8 cellular contexts compared by ENCODE assay signal in genomic region chr1:34984435-34985062, GRCh38. TPM values are rescaled to one million over a fixed set of nuclear protein-coding genes. Genes with fewer than 3 reads are reported as not detected.
DNase-seq lines count a peak whose midpoint lies in the region; ATAC-seq and TF ChIP-seq lines count a peak whose summit lies in the region.

No MANE protein-coding gene starts in this region.

- peaks cover 27% of the 10 kb centered on the region for H3K4me1 ChIP-seq in CD4-positive, alpha-beta memory T cell (ENCODE audit: insufficient read depth, low read length)
- H3K4me1 ChIP-seq in right cardiac atrium (ENCODE audit: control insufficient read depth, insufficient read depth, low read length) = peaks cover 6% of the 10 kb centered on the region

- peak overlapping the region; percentile 81 for H3K27ac ChIP-seq in CD4-positive, alpha-beta memory T cell (ENCODE audit: low read depth, low read length)
- peak overlapping the region; percentile 73 for H3K27ac ChIP-seq in right cardiac atrium (ENCODE audit: low read length)

- H3K9me3 ChIP-seq in CD4-positive, alpha-beta memory T cell (ENCODE audit: control insufficient read depth in 1 of 2, low read length in 2 of 2) = no peaks in the 10 kb centered on the region
- no peaks in the 10 kb centered on the region for H3K9me3 ChIP-seq in right cardiac atrium (ENCODE audit: control insufficient read depth, low read length)

- peak overlapping the region; percentile 48 to 88 for H3K4me3 ChIP-seq in CD4-positive, alpha-beta memory T cell (ENCODE audit: low read length in 2 of 2)
- H3K4me3 ChIP-seq in LNCaP clone FGC (ENCODE audit: low read depth, low read length) (peak overlapping the region; percentile 72), right cardiac atrium (ENCODE audit: low read length) (peak overlapping the region; percentile 88)

- H3K4me1 Mint-ChIP-seq in CD4-positive, alpha-beta memory T cell = peaks cover 21 to 59% (median 40%) of the 10 kb centered on the region in 4 donors
- peaks cover 23% of the 10 kb centered on the region for H3K4me1 Mint-ChIP-seq in activated naive CD8-positive, alpha-beta T cell treated with anti-CD3 and anti-CD28 coated beads, Interleukin-2, amount 10 ng/mL, durations not matched to agents 7 days and 5 days
- H3K4me1 Mint-ChIP-seq in progenitor cell of endocrine pancreas (ENCODE audit: low read depth) = peaks cover 9% of the 10 kb centered on the region

- no peaks in the 10 kb centered on the region for H3K27me3 ChIP-seq in CD4-positive, alpha-beta memory T cell (ENCODE audit: insufficient read depth, low read length)
- no peaks in the 10 kb centered on the region for H3K27me3 ChIP-seq in right cardiac atrium (ENCODE audit: control insufficient read depth, insufficient read depth)

- no peaks in the 10 kb centered on the region for H3K27me3 Mint-ChIP-seq in CD4-positive, alpha-beta memory T cell
- H3K27me3 Mint-ChIP-seq in activated naive CD8-positive, alpha-beta T cell treated with anti-CD3 and anti-CD28 coated beads, Interleukin-2, amount 10 ng/mL, durations not matched to agents 7 days and 5 days = no peaks in the 10 kb centered on the region
- H3K27me3 Mint-ChIP-seq in progenitor cell of endocrine pancreas = no peaks in the 10 kb centered on the region

- H3K36me3 Mint-ChIP-seq in CD4-positive, alpha-beta memory T cell = peaks cover 22 to 45% of the 10 kb centered on the region in 2 donors
- peaks cover 21% of the 10 kb centered on the region for H3K36me3 Mint-ChIP-seq in activated naive CD8-positive, alpha-beta T cell treated with anti-CD3 and anti-CD28 coated beads, Interleukin-2, amount 10 ng/mL, durations not matched to agents 7 days and 5 days
- H3K36me3 Mint-ChIP-seq in progenitor cell of endocrine pancreas (ENCODE audit: insufficient read depth) = peaks cover 3% of the 10 kb centered on the region

- intact Hi-C loops in CD4-positive, alpha-beta memory T cell (cut with micrococcal nuclease) = loop anchor here (2.0 to 10.0 kb wide), 4 partner anchors 46 to 820 kb away; partner anchors contain the start of genes AGO4, SFPQ and ZMYM6
- intact Hi-C loops in right cardiac atrium (cut with DNase I) = no loop called here

- TF ChIP-seq CTCF in LNCaP clone FGC (IDR thresholded peaks at IDR 0.05; ENCODE audit: control insufficient read depth, extremely low read depth, insufficient read depth) (no peak), progenitor cell of endocrine pancreas (IDR thresholded peaks at IDR 0.05; ENCODE audit: unreplicated experiment) (no peak)

- peak overlapping the region; percentile 95 to 100 (median 99) for H3K4me3 Mint-ChIP-seq in CD4-positive, alpha-beta memory T cell
- H3K4me3 Mint-ChIP-seq in activated naive CD8-positive, alpha-beta T cell treated with anti-CD3 and anti-CD28 coated beads, Interleukin-2, amount 10 ng/mL, durations not matched to agents 7 days and 5 days = peak overlapping the region; percentile 99
- peak overlapping the region; percentile 90 for H3K4me3 Mint-ChIP-seq in progenitor cell of endocrine pancreas (ENCODE audit: low read depth)

- CTCF ChIA-PET in CD4-positive, alpha-beta memory T cell (lab: Charles Lee; ENCODE audit: partially characterized antibody) = interaction anchor here (1.4 to 2.5 kb wide), 2 partner anchors 119 to 125 kb away, joined by 3 to 7 read pairs; partner anchors contain the start of gene SMIM12

- no peaks in the 10 kb centered on the region for H3K9me3 Mint-ChIP-seq in CD4-positive, alpha-beta memory T cell
- no peaks in the 10 kb centered on the region for H3K9me3 Mint-ChIP-seq in activated naive CD8-positive, alpha-beta T cell treated with anti-CD3 and anti-CD28 coated beads, Interleukin-2, amount 10 ng/mL, durations not matched to agents 7 days and 5 days
- H3K9me3 Mint-ChIP-seq in progenitor cell of endocrine pancreas (ENCODE audit: low read depth) = no peaks in the 10 kb centered on the region

- WGBS in right cardiac atrium = under 1% methylated on average over 14 of the region's 14 CpGs

- peak overlapping the region; percentile 95 to 99 (median 98) for H3K27ac Mint-ChIP-seq in CD4-positive, alpha-beta memory T cell
- H3K27ac Mint-ChIP-seq in activated naive CD8-positive, alpha-beta T cell treated with anti-CD3 and anti-CD28 coated beads, Interleukin-2, amount 10 ng/mL, durations not matched to agents 7 days and 5 days = peak overlapping the region; percentile 90
- H3K27ac Mint-ChIP-seq in progenitor cell of endocrine pancreas = peak overlapping the region; percentile 89

- DNase-seq in CD4-positive, alpha-beta memory T cell = peak in 3 of 5 donors; percentile 1 to 35 (median 9)
- DNase-seq in LNCaP clone FGC (ENCODE audit: low read depth) = no peak
- DNase-seq in activated naive CD8-positive, alpha-beta T cell treated with anti-CD3 and anti-CD28 coated beads, Interleukin-2, amount 10 ng/mL, durations not matched to agents 7 days and 5 days = no peak
- DNase-seq in right cardiac atrium = peak; percentile 70 to 79 (median 79)
- no peak for DNase-seq in progenitor cell of endocrine pancreas (ENCODE audit: low spot score, unreplicated experiment)
- DNase-seq in NCI-H1048 (lab: John Stamatoyannopoulos, UW) = no peak

- ATAC-seq in GM19463 (IDR thresholded peaks at IDR 0.05; ENCODE audit: unreplicated experiment) (peak; percentile 21), right cardiac atrium (peak; percentile 74 to 84), HG03439 (IDR thresholded peaks at IDR 0.05; ENCODE audit: unreplicated experiment) (no peak)
- peak; percentile 5 for ATAC-seq in activated naive CD8-positive, alpha-beta T cell treated with anti-CD3 and anti-CD28 coated beads, Interleukin-2, amount 10 ng/mL, durations not matched to agents 7 days and 5 days (ENCODE audit: low read depth)

- H3K36me3 ChIP-seq in CD4-positive, alpha-beta memory T cell (ENCODE audit: insufficient read depth, low read length) = no peaks in the 10 kb centered on the region

- POLR2A ChIA-PET in CD4-positive, alpha-beta memory T cell (lab: Charles Lee; ENCODE audit: partially characterized antibody) = interaction anchor here (0.7 to 3.2 kb wide), 12 partner anchors 9 to 208 kb away, joined by 3 to 33 read pairs (median 9); partner anchors contain the start of genes SFPQ, SMIM12, ZMYM1 and ZMYM6
- POLR2A ChIA-PET in activated naive CD8-positive, alpha-beta T cell treated with anti-CD3 and anti-CD28 coated beads, Interleukin-2, amount 10 ng/mL, durations not matched to agents 7 days and 5 days (lab: Charles Lee) = interaction anchor here (1.0 to 2.4 kb wide), 7 partner anchors 46 to 786 kb away, joined by 3 to 18 read pairs (median 8); partner anchors contain the start of genes CLSPN, SMIM12, ZMYM1 and ZMYM6

RNA-seq across cellular contexts. Expression of gene TMEM35B, which starts 0.6 kb away (rescaled TPM):
- total RNA-seq in CD4-positive, alpha-beta memory T cell = 10 to 100 TPM; 51.7 to 54.2 TPM
- 100 to 1,000 TPM; 225 to 291 TPM for polyA plus RNA-seq in CD4-positive, alpha-beta memory T cell
- total RNA-seq in activated naive CD8-positive, alpha-beta T cell treated with anti-CD3 and anti-CD28 coated beads, Interleukin-2, amount 10 ng/mL, durations not matched to agents 7 days and 5 days = 10 to 100 TPM; 38.0 to 39.9 TPM
- total RNA-seq in right cardiac atrium (10 to 100 TPM; 17.0 to 20.2 (median 18.7) TPM), progenitor cell of endocrine pancreas (8.8 and 10.0 TPM in 2 replicates)
- polyA plus RNA-seq in right cardiac atrium = 31.9 TPM

RNA-seq across cellular contexts. Expression of gene ZMYM6, which starts 47.2 kb away (rescaled TPM):
- 10 to 100 TPM; 42.9 to 45.8 TPM for total RNA-seq in CD4-positive, alpha-beta memory T cell
- polyA plus RNA-seq in CD4-positive, alpha-beta memory T cell = 1 to 10 TPM; 7.5 to 8.2 TPM
- 10 to 100 TPM; 21.5 to 29.8 TPM for total RNA-seq in activated naive CD8-positive, alpha-beta T cell treated with anti-CD3 and anti-CD28 coated beads, Interleukin-2, amount 10 ng/mL, durations not matched to agents 7 days and 5 days
- total RNA-seq in right cardiac atrium (10 to 100 TPM; 14.3 to 18.1 (median 16.1) TPM), progenitor cell of endocrine pancreas (27.3 and 30.1 TPM in 2 replicates)
- 11.5 TPM for polyA plus RNA-seq in right cardiac atrium

RNA-seq across cellular contexts. Expression of gene DLGAP3, which starts 55.1 kb away (rescaled TPM):
- total RNA-seq in CD4-positive, alpha-beta memory T cell = 1 to 10 TPM; 1.5 TPM
- polyA plus RNA-seq in CD4-positive, alpha-beta memory T cell = under 1 TPM; 0.08 to 0.18 TPM
- total RNA-seq in activated naive CD8-positive, alpha-beta T cell treated with anti-CD3 and anti-CD28 coated beads, Interleukin-2, amount 10 ng/mL, durations not matched to agents 7 days and 5 days = under 1 TPM; 0.45 to 0.55 TPM
- total RNA-seq in right cardiac atrium = under 1 TPM; 0.08 to 0.21 (median 0.14) TPM
- 0.05 TPM for polyA plus RNA-seq in right cardiac atrium
- total RNA-seq in progenitor cell of endocrine pancreas = 1.3 TPM in 2 replicates

Comparison
In these comparisons a context has a peak if more than half of its experiments do, and no peak if none do; other contexts are left out.
1. DNase-seq: peak in CD4-positive, alpha-beta memory T cell (3 of 5) and right cardiac atrium (3 of 3); none in LNCaP clone FGC (single experiment), activated naive CD8-positive, alpha-beta T cell treated with anti-CD3 and anti-CD28 coated beads, Interleukin-2, amount 10 ng/mL, durations not matched to agents 7 days and 5 days (single experiment), progenitor cell of endocrine pancreas (single experiment) and NCI-H1048 (single experiment).
2. Peak in every context shown above with its lines, with median percentiles within 50 percentile points of each other: H3K4me3 ChIP-seq, H3K27ac Mint-ChIP-seq and H3K4me3 Mint-ChIP-seq.